In the genomic region with DNA sequence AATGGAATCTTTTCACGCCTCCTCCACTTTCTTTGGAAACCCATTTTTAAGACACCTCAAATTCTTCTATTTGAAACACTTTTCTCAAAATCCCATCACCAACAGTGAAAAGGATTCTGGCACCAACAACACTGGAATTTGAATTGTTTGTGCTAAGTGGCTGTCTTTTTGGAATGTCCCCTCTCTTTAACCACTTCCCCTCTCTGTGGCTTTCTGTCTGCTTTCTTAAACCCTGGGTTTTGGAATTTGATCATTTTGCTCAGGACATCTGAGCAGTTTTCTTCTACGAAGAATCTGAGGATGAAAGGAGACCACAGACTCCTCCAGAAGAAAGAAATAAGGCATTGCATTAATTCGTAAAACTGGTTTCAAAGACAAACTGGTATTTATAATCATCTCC, we compare ENCODE assay signal across 29 cellular contexts.
"Had no signal": no experiment of that assay in that cellular context is flagged by ENCODE, and none has a peak within 500 bp of the region (broad histone marks: within the 10 kb centered on the region; RNA-seq: fewer than 3 reads in every experiment).

No MANE protein-coding gene starts in this region.

- H3K27me3 Mint-ChIP-seq: activated CD8-positive, alpha-beta memory T cell treated with anti-CD3 and anti-CD28 coated beads, Interleukin-2, amount 10 ng/mL, durations not matched to agents 7 days and 5 days had no signal

- H3K27ac Mint-ChIP-seq: activated CD8-positive, alpha-beta memory T cell treated with anti-CD3 and anti-CD28 coated beads, Interleukin-2, amount 10 ng/mL, durations not matched to agents 7 days and 5 days; activated CD8-positive, alpha-beta T cell treated with anti-CD3 and anti-CD28 coated beads, Interleukin-2, amount 10 ng/mL, durations not matched to agents 7 days and 5 days; activated naive CD4-positive, alpha-beta T cell treated with anti-CD3 and anti-CD28 coated beads, Interleukin-2, amount 50 U/mL, for 72 hours; brain; nephron progenitor cell; T-helper 17 cell; WTC11 had no signal

- H3K4me1 ChIP-seq: left lung, pancreas, prostate gland, sigmoid colon, testis, transverse colon had no signal

- H3K4me1 Mint-ChIP-seq: activated CD8-positive, alpha-beta memory T cell treated with anti-CD3 and anti-CD28 coated beads, Interleukin-2, amount 10 ng/mL, durations not matched to agents 7 days and 5 days; brain; nephron progenitor cell; T-helper 17 cell; WTC11 had no signal

- H3K4me3 Mint-ChIP-seq: activated CD8-positive, alpha-beta memory T cell treated with anti-CD3 and anti-CD28 coated beads, Interleukin-2, amount 10 ng/mL, durations not matched to agents 7 days and 5 days; activated CD8-positive, alpha-beta T cell treated with anti-CD3 and anti-CD28 coated beads, Interleukin-2, amount 10 ng/mL, durations not matched to agents 7 days and 5 days; brain; nephron progenitor cell; T-helper 17 cell; WTC11 had no signal

- H3K27me3 ChIP-seq: cardiac muscle cell, left lung, neutrophil, pancreas, sigmoid colon, testis, transverse colon had no signal

- H3K27ac ChIP-seq: cardiac muscle cell, coronary artery, dorsolateral prefrontal cortex, left lung, neutrophil, pancreas, prostate gland, sigmoid colon, testis, transverse colon had no signal

- ATAC-seq: activated CD8-positive, alpha-beta memory T cell treated with anti-CD3 and anti-CD28 coated beads, Interleukin-2, amount 10 ng/mL, durations not matched to agents 7 days and 5 days; activated CD8-positive, alpha-beta T cell treated with anti-CD3 and anti-CD28 coated beads, Interleukin-2, amount 10 ng/mL, durations not matched to agents 7 days and 5 days; activated naive CD4-positive, alpha-beta T cell treated with anti-CD3 and anti-CD28 coated beads, Interleukin-2, amount 50 U/mL, for 72 hours; left lung; pancreas; stimulated activated naive CD8-positive, alpha-beta T cell treated with anti-CD3 and anti-CD28 coated beads, Interleukin-15, Interleukin-2, amounts not matched to agents 100 U/mL and 50 U/mL, for 24 hours; T-helper 17 cell; WTC11 had no signal

- H3K9me3 ChIP-seq: left lung, neutrophil, pancreas, prostate gland, sigmoid colon, testis, transverse colon had no signal

- DNase-seq: activated CD4-positive, alpha-beta T cell treated with anti-CD3 and anti-CD28 coated beads, Interleukin-2, amount 50 U/mL, for 1 hour; activated CD8-positive, alpha-beta memory T cell treated with anti-CD3 and anti-CD28 coated beads, Interleukin-2, amount 10 ng/mL, durations not matched to agents 7 days and 5 days; activated CD8-positive, alpha-beta T cell treated with anti-CD3 and anti-CD28 coated beads, Interleukin-2, amount 10 ng/mL, durations not matched to agents 7 days and 5 days; activated naive CD4-positive, alpha-beta T cell; activated T-cell treated with anti-CD3 and anti-CD28 coated beads, Interleukin-2, amount 50 U/mL, for 48 hours; cerebellar nuclear complex; dorsolateral prefrontal cortex; effector memory CD4-positive, alpha-beta T cell; glutamatergic neuron; left lung; mesendoderm; nephron progenitor cell; pancreas; sigmoid colon; stimulated activated CD4-positive, alpha-beta T cell treated with anti-CD3 and anti-CD28 coated beads, Interleukin-15, amount 100 ng/mL, for 24 hours; stimulated activated CD4-positive, alpha-beta T cell treated with anti-CD3 and anti-CD28 coated beads, Interleukin-2, amount 100 ng/mL, for 24 hours; stimulated activated naive CD8-positive, alpha-beta T cell treated with anti-CD3 and anti-CD28 coated beads, Interleukin-15, Interleukin-2, amounts not matched to agents 100 U/mL and 50 U/mL, for 24 hours; T-helper 17 cell; T1000; testis; transverse colon had no signal

- H3K36me3 ChIP-seq: cardiac muscle cell, left lung, neutrophil, pancreas, prostate gland, sigmoid colon, transverse colon had no signal

- H3K36me3 Mint-ChIP-seq: activated CD8-positive, alpha-beta memory T cell treated with anti-CD3 and anti-CD28 coated beads, Interleukin-2, amount 10 ng/mL, durations not matched to agents 7 days and 5 days; activated naive CD4-positive, alpha-beta T cell treated with anti-CD3 and anti-CD28 coated beads, Interleukin-2, amount 50 U/mL, for 72 hours; brain had no signal

- H3K4me3 ChIP-seq: cardiac muscle cell, coronary artery, dorsolateral prefrontal cortex, left lung, lung, pancreas, prostate gland, sigmoid colon, testis, transverse colon had no signal
